Comparison of ENCODE assay signal across 8 cellular contexts in the genomic region with DNA sequence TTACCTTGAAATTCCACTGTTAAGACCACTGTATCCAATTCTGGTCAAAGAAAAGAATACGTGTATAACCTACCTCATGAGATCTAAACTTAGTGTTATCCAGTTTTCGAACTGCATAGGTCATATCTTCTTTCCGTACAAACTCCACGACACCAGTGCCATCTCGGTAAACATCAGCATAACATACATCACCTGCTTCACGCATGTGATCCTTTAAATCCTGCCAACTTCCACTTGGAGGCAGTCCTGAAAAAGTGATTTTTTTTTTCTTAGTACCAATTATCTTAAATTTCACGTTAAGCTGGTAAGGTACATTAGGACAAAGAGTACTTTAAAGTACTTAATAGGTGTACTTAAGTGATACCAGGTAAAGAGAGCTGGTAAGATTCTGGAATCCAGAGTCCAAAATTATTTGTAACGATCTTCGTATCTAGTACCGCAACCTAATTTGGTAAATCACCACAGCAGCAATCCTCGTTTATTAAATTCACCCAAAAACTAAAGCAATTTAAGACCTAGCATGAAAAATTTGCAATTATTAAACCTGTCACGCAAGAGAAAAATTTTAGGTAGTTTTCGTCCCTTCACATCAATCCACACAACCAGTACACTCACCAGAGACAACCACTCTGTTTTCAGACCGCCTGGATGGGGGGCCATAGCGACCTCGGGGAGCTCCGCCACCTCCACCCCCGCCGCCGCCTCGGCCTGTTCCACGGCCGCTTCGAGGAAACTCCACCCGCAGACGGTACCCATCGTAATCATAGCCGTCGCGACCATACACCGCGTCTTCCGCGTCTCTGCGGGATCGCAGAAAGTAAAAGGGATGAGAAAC. TPM values are rescaled to one million over a fixed set of nuclear protein-coding genes. Genes with fewer than 3 reads are reported as not detected.
DNase-seq lines count a peak whose midpoint lies in the region; ATAC-seq and TF ChIP-seq lines count a peak whose summit lies in the region.

No MANE protein-coding gene starts in this region.

- TF ChIP-seq CTCF in ascending aorta (IDR thresholded peaks at IDR 0.05) = no peak
- TF ChIP-seq CTCF in lower lobe of right lung (IDR thresholded peaks at IDR 0.05) = no peak
- no peak for TF ChIP-seq CTCF in upper lobe of left lung (IDR thresholded peaks at IDR 0.05)

- H3K4me3 ChIP-seq in ascending aorta (peak overlapping the region; percentile 84 to 85), lower lobe of right lung (peak overlapping the region; percentile 99), upper lobe of left lung (peak overlapping the region; percentile 68 to 90 (median 84))

- no peaks in the 10 kb centered on the region for H3K27me3 ChIP-seq in ascending aorta
- no peaks in the 10 kb centered on the region for H3K27me3 ChIP-seq in lower lobe of right lung (ENCODE audit: low read depth)
- no peaks in the 10 kb centered on the region for H3K27me3 ChIP-seq in upper lobe of left lung

- H3K9me3 ChIP-seq in ascending aorta = no peaks in the 10 kb centered on the region
- H3K9me3 ChIP-seq in lower lobe of right lung = no peaks in the 10 kb centered on the region
- no peaks in the 10 kb centered on the region for H3K9me3 ChIP-seq in upper lobe of left lung

- H3K36me3 Mint-ChIP-seq in activated naive CD4-positive, alpha-beta T cell treated with anti-CD3 and anti-CD28 coated beads for 36 hours (ENCODE audit: low read depth) = peaks cover 57% of the 10 kb centered on the region

- H3K4me3 Mint-ChIP-seq in activated naive CD4-positive, alpha-beta T cell treated with anti-CD3 and anti-CD28 coated beads for 36 hours = peak overlapping the region; percentile 99

- H3K9me3 Mint-ChIP-seq in activated naive CD4-positive, alpha-beta T cell treated with anti-CD3 and anti-CD28 coated beads for 36 hours = no peaks in the 10 kb centered on the region

- H3K4me1 ChIP-seq in ascending aorta (peaks cover 4 to 36% of the 10 kb centered on the region in 2 donors), lower lobe of right lung (peaks cover 54% of the 10 kb centered on the region), upper lobe of left lung (peaks cover 35 to 58% (median 41%) of the 10 kb centered on the region in 4 donors)

- no peak for DNase-seq in activated naive CD4-positive, alpha-beta T cell treated with anti-CD3 and anti-CD28 coated beads for 36 hours
- no peak for DNase-seq in activated naive CD4-positive, alpha-beta T cell (lab: John Stamatoyannopoulos, UW)
- DNase-seq in ascending aorta (ENCODE audit: low spot score in 2 of 2) = no peak
- no peak for DNase-seq in lower lobe of right lung
- DNase-seq in upper lobe of left lung = peak in 1 of 2 donors; percentile 85
- DNase-seq in NCI-H526 (lab: John Stamatoyannopoulos, UW) = no peak
- DNase-seq in SIG-M5 treated with dmso at 0.1 percent for 504 hours (lab: John Stamatoyannopoulos, UW; ENCODE audit: unreplicated experiment) = no peak
- DNase-seq in COLO668 (lab: John Stamatoyannopoulos, UW; ENCODE audit: unreplicated experiment) = no peak

- peak overlapping the region; percentile 100 for H3K27ac Mint-ChIP-seq in activated naive CD4-positive, alpha-beta T cell treated with anti-CD3 and anti-CD28 coated beads for 36 hours

- ATAC-seq in lower lobe of right lung (peak in 1 of 2 donors; percentile 13), upper lobe of left lung (ENCODE audit: low FRiP score in 2 of 2) (peak in 1 of 2 donors; percentile 30)

- intact Hi-C loops in activated naive CD4-positive, alpha-beta T cell treated with anti-CD3 and anti-CD28 coated beads for 36 hours (cut with micrococcal nuclease) = loop anchor here (2.0 to 10.0 kb wide), 6 partner anchors 151 to 921 kb away; partner anchors contain the start of genes AKAP1, MKS1 and MSI2
- intact Hi-C loops in ascending aorta (cut with DNase I) = loop anchor here (2.0 to 10.0 kb wide), 8 partner anchors 17 to 1044 kb away; partner anchors contain the start of genes COIL, MKS1, MSI2 and VEZF1
- intact Hi-C loops in lower lobe of right lung (cut with DNase I) = no loop called here

- TF ChIP-seq EP300 in upper lobe of left lung (IDR thresholded peaks at IDR 0.05) = no peak

- no peaks in the 10 kb centered on the region for H3K27me3 Mint-ChIP-seq in activated naive CD4-positive, alpha-beta T cell treated with anti-CD3 and anti-CD28 coated beads for 36 hours (ENCODE audit: low read depth)

- peaks cover 25 to 39% of the 10 kb centered on the region in 2 donors for H3K36me3 ChIP-seq in ascending aorta
- H3K36me3 ChIP-seq in lower lobe of right lung = peaks cover 52% of the 10 kb centered on the region
- H3K36me3 ChIP-seq in upper lobe of left lung = peaks cover 20 to 49% (median 27%) of the 10 kb centered on the region in 4 donors

- peak overlapping the region; percentile 96 to 99 for H3K27ac ChIP-seq in ascending aorta
- peak overlapping the region; percentile 97 for H3K27ac ChIP-seq in lower lobe of right lung
- H3K27ac ChIP-seq in upper lobe of left lung = peak overlapping the region; percentile 98 to 100 (median 98)

- no peak for TF ChIP-seq POLR2A in upper lobe of left lung (IDR thresholded peaks at IDR 0.05)

- peaks cover 50% of the 10 kb centered on the region for H3K4me1 Mint-ChIP-seq in activated naive CD4-positive, alpha-beta T cell treated with anti-CD3 and anti-CD28 coated beads for 36 hours (ENCODE audit: low read depth)

- CTCF ChIA-PET in activated naive CD4-positive, alpha-beta T cell treated with anti-CD3 and anti-CD28 coated beads for 36 hours (lab: Charles Lee) = interaction anchor here (0.6 to 1.1 kb wide), 2 partner anchors 78 to 158 kb away, joined by 3 read pairs; partner anchors contain the start of gene DYNLL2

- WGBS in upper lobe of left lung, 2 donors = 4 to 8% methylated on average over 22 to 36 of the region's 36 CpGs

RNA-seq across cellular contexts. Expression of gene SRSF1, which starts 1.1 kb away (rescaled TPM):
- 100 to 1,000 TPM; 248 to 257 TPM for total RNA-seq in activated naive CD4-positive, alpha-beta T cell treated with anti-CD3 and anti-CD28 coated beads for 36 hours
- 89.4 TPM for total RNA-seq in ascending aorta
- 159 TPM for total RNA-seq in lower lobe of right lung
- total RNA-seq in upper lobe of left lung = 100 to 1,000 TPM; 109 to 393 (median 160) TPM

RNA-seq across cellular contexts. Expression of gene VEZF1, which starts 17.9 kb away (rescaled TPM):
- 10 to 100 TPM; 21.7 to 22.0 TPM for total RNA-seq in activated naive CD4-positive, alpha-beta T cell treated with anti-CD3 and anti-CD28 coated beads for 36 hours
- total RNA-seq in ascending aorta = 47.4 TPM
- 73.5 TPM for total RNA-seq in lower lobe of right lung
- total RNA-seq in upper lobe of left lung = 10 to 100 TPM; 36.4 to 99.7 (median 72.5) TPM

RNA-seq across cellular contexts. Expression of gene CUEDC1, which starts 50.7 kb away (rescaled TPM):
- total RNA-seq in activated naive CD4-positive, alpha-beta T cell treated with anti-CD3 and anti-CD28 coated beads for 36 hours = under 1 TPM; 0.47 to 0.69 TPM
- total RNA-seq in ascending aorta (76.1 TPM), lower lobe of right lung (42.8 TPM), upper lobe of left lung (100 to 1,000 TPM in 1 of 6 donors, 10 to 100 TPM in 5; 33.3 to 119 (median 54.4) TPM)

Comparison
In these comparisons a context has a peak if more than half of its experiments do, and no peak if none do; other contexts are left out.
1. RNA of gene CUEDC1, which starts 50.7 kb away (total RNA-seq): 76.1 TPM in ascending aorta (single experiment), 33.3 to 119 TPM in upper lobe of left lung and 42.8 TPM in lower lobe of right lung (single experiment); 0.47 to 0.69 TPM in activated naive CD4-positive, alpha-beta T cell treated with anti-CD3 and anti-CD28 coated beads for 36 hours; every median in the first group is over 10 times any median in the second.
2. Peak in every context shown above with its lines, with median percentiles within 50 percentile points of each other: H3K27ac ChIP-seq and H3K4me3 ChIP-seq.